Comparison of ENCODE assay signal across 37 cellular contexts in the genomic region with DNA sequence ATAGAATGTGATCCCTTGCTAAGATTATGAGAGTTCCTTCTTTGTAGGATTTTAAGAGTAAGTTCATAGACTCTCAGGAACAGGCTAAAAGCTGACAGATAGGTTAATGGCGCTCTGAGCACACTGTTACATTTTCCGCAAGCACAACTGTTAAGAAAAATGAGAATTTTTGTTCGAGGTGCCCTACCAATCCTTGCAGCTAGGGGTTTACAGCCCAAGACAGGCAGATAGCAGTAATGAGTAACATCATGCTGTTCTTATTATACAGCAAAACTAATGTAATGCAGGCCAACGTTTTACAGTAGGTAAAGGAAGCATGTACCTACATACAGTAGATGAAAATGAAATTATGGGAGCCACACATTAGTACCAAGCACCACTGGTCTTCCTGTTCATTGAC. TPM values are rescaled to one million over a fixed set of nuclear protein-coding genes. Genes with fewer than 3 reads are reported as not detected.
DNase-seq lines count a peak whose midpoint lies in the region; ATAC-seq and TF ChIP-seq lines count a peak whose summit lies in the region.
"Had no signal": no experiment of that assay in that cellular context is flagged by ENCODE, and none has a peak within 500 bp of the region (broad histone marks: within the 10 kb centered on the region; RNA-seq: fewer than 3 reads in every experiment).

No MANE protein-coding gene starts in this region.

- no peak for ATAC-seq in DND-41 (ENCODE audit: insufficient read depth, low read depth)
- ATAC-seq: activated CD8-positive, alpha-beta T cell treated with anti-CD3 and anti-CD28 coated beads for 36 hours; heart left ventricle; pancreas had no signal

- H3K4me3 Mint-ChIP-seq in endodermal cell (no peak overlapping the region), neural progenitor cell (no peak overlapping the region)
- H3K4me3 Mint-ChIP-seq: activated CD8-positive, alpha-beta T cell treated with anti-CD3 and anti-CD28 coated beads for 36 hours; activated naive CD8-positive, alpha-beta T cell; central memory CD8-positive, alpha-beta T cell; nephron had no signal

- H4K20me1 ChIP-seq in DND-41 (ENCODE audit: insufficient read depth, low read length) (no peaks in the 10 kb centered on the region), Karpas-422 (ENCODE audit: insufficient read depth, low read depth, low read length) (no peaks in the 10 kb centered on the region), neural progenitor cell (ENCODE audit: low read depth) (no peaks in the 10 kb centered on the region)

- H3K9me3 Mint-ChIP-seq in endodermal cell (peaks cover 9% of the 10 kb centered on the region), neural progenitor cell (peaks cover 6% of the 10 kb centered on the region)
- H3K9me3 Mint-ChIP-seq: activated CD8-positive, alpha-beta T cell treated with anti-CD3 and anti-CD28 coated beads for 36 hours; central memory CD8-positive, alpha-beta T cell; nephron had no signal

- TF ChIP-seq CTCF in DND-41 (IDR thresholded peaks at IDR 0.05; ENCODE audit: borderline replicate concordance, extremely low read depth, low read length, poor library complexity, severe bottlenecking), result peak; percentile 22
- peak; percentile 69 for TF ChIP-seq CTCF in endodermal cell (conservative IDR thresholded peaks at IDR 0.05)
- peak; percentile 28 for TF ChIP-seq CTCF in neural progenitor cell (IDR thresholded peaks at IDR 0.05)

- H3K9me3 ChIP-seq in DND-41 (ENCODE audit: insufficient read depth, low read length, severe bottlenecking) (no peaks in the 10 kb centered on the region), Karpas-422 (ENCODE audit: low read length) (no peaks in the 10 kb centered on the region), endodermal cell (ENCODE audit: control insufficient read depth, low read length) (peaks cover 22% of the 10 kb centered on the region), neural progenitor cell (ENCODE audit: low read depth) (no peaks in the 10 kb centered on the region)
- H3K9me3 ChIP-seq: HAP-1, pancreas, SJCRH30, transverse colon had no signal

- no peak overlapping the region for H3K27ac ChIP-seq in DND-41 (ENCODE audit: low read length)
- no peak overlapping the region for H3K27ac ChIP-seq in Karpas-422 (ENCODE audit: low read length)
- H3K27ac ChIP-seq in endodermal cell (ENCODE audit: low read depth, low read length), result no peak overlapping the region
- H3K27ac ChIP-seq in neural progenitor cell, result no peak overlapping the region
- H3K27ac ChIP-seq: heart left ventricle, pancreas, right atrium auricular region, SJCRH30, spleen, transverse colon had no signal

- H3K4me1 Mint-ChIP-seq in endodermal cell (peaks cover 16% of the 10 kb centered on the region), neural progenitor cell (peaks cover 4% of the 10 kb centered on the region)
- H3K4me1 Mint-ChIP-seq: central memory CD8-positive, alpha-beta T cell; nephron had no signal

- H3K36me3 ChIP-seq in DND-41 (ENCODE audit: insufficient read depth, low read length), result no peaks in the 10 kb centered on the region
- H3K36me3 ChIP-seq in Karpas-422 (ENCODE audit: insufficient read depth, low read length), result no peaks in the 10 kb centered on the region
- no peaks in the 10 kb centered on the region for H3K36me3 ChIP-seq in endodermal cell (ENCODE audit: control insufficient read depth, insufficient read depth, low read length)
- no peaks in the 10 kb centered on the region for H3K36me3 ChIP-seq in neural progenitor cell
- H3K36me3 ChIP-seq: HAP-1, heart left ventricle, pancreas, right atrium auricular region, SJCRH30, spleen, transverse colon had no signal

- H3K27ac Mint-ChIP-seq in endodermal cell (no peak overlapping the region), neural progenitor cell (no peak overlapping the region)
- H3K27ac Mint-ChIP-seq: activated CD8-positive, alpha-beta T cell treated with anti-CD3 and anti-CD28 coated beads for 36 hours; activated naive CD8-positive, alpha-beta T cell; nephron had no signal

- H3K9me2 ChIP-seq in Karpas-422 (replicated peaks; ENCODE audit: insufficient read depth, low read length), result no peaks in the 10 kb centered on the region

- H3K9ac ChIP-seq in DND-41 (ENCODE audit: low read depth, low read length), result no peak overlapping the region
- no peak overlapping the region for H3K9ac ChIP-seq in Karpas-422 (ENCODE audit: low read length)
- no peak overlapping the region for H3K9ac ChIP-seq in endodermal cell (ENCODE audit: extremely low read depth, low read length, poor library complexity, severe bottlenecking)
- no peak overlapping the region for H3K9ac ChIP-seq in neural progenitor cell

- H3K4me1 ChIP-seq in DND-41 (ENCODE audit: insufficient read depth, low read length), result no peaks in the 10 kb centered on the region
- H3K4me1 ChIP-seq in Karpas-422 (ENCODE audit: low read length), result no peaks in the 10 kb centered on the region
- peaks cover 10% of the 10 kb centered on the region for H3K4me1 ChIP-seq in endodermal cell (ENCODE audit: control insufficient read depth, insufficient read depth, low read length)
- peaks cover 10% of the 10 kb centered on the region for H3K4me1 ChIP-seq in neural progenitor cell
- H3K4me1 ChIP-seq: HAP-1, heart left ventricle, pancreas, right atrium auricular region, SJCRH30, spleen, transverse colon had no signal

- H3F3A ChIP-seq in neural progenitor cell (ENCODE audit: low read depth), result no peaks in the 10 kb centered on the region

- DNase-seq in DND-41, result no peak
- DNase-seq in Karpas-422, result peak; percentile 45
- no peak for DNase-seq in endodermal cell
- no peak for DNase-seq in neural progenitor cell (ENCODE audit: low spot score)
- no peak for DNase-seq in cerebellar nuclear complex (lab: John Stamatoyannopoulos, UW)
- DNase-seq in GDM1 (lab: John Stamatoyannopoulos, UW), result no peak
- no peak for DNase-seq in NCI-H82 (lab: John Stamatoyannopoulos, UW)
- DNase-seq in G401 (ENCODE audit: low spot score), result no peak
- DNase-seq: ACHN; activated CD4-positive, CD25-positive, alpha-beta regulatory T cell treated with anti-CD3 and anti-CD28 coated beads, Interleukin-2, amount 50 U/mL, for 72 hours; activated CD8-positive, alpha-beta T cell treated with anti-CD3 and anti-CD28 coated beads for 36 hours; anterior cingulate cortex; C1 segment of cervical spinal cord; EL; heart left ventricle; IMR-90; kidney glomerular epithelial cell; NCI-H1105 treated with DMSO at 0.1 percent for 48 hours; NCI-H2081; NCI-H2227 treated with DMSO at 0.1 percent for 48 hours; NCI-H69; pancreas; SJCRH30; spleen; transverse colon had no signal

- peaks cover 3% of the 10 kb centered on the region for H3K27me3 Mint-ChIP-seq in endodermal cell (ENCODE audit: insufficient read depth)
- peaks cover 2% of the 10 kb centered on the region for H3K27me3 Mint-ChIP-seq in neural progenitor cell (ENCODE audit: insufficient read depth, low read depth)

- no peak overlapping the region for H2AFZ ChIP-seq in DND-41 (ENCODE audit: low read depth, low read length)
- no peak overlapping the region for H2AFZ ChIP-seq in Karpas-422 (ENCODE audit: low read length)
- H2AFZ ChIP-seq in neural progenitor cell (replicated peaks), result no peak overlapping the region

- H3K79me2 ChIP-seq in DND-41 (ENCODE audit: insufficient read depth, low read length), result no peaks in the 10 kb centered on the region
- H3K79me2 ChIP-seq in Karpas-422 (ENCODE audit: low read length), result no peaks in the 10 kb centered on the region
- H3K79me2 ChIP-seq in neural progenitor cell (ENCODE audit: low read depth), result no peaks in the 10 kb centered on the region

- in situ Hi-C loops in G401 (cut with HindIII; ENCODE audit: low sequenced_read_pairs), result no loop called here

- H3K36me3 Mint-ChIP-seq in endodermal cell (ENCODE audit: low read depth) (peaks cover 6% of the 10 kb centered on the region), neural progenitor cell (no peaks in the 10 kb centered on the region)
- H3K36me3 Mint-ChIP-seq: activated naive CD8-positive, alpha-beta T cell had no signal

- H3K4me2 ChIP-seq in DND-41 (ENCODE audit: insufficient read depth, low read length) (no peak overlapping the region), Karpas-422 (ENCODE audit: low read depth, low read length, poor library complexity, severe bottlenecking) (no peak overlapping the region), neural progenitor cell (no peak overlapping the region)

- H3K4me3 ChIP-seq in DND-41 (ENCODE audit: low read depth in 1 of 2, low read length in 2 of 2), result no peak overlapping the region
- no peak overlapping the region for H3K4me3 ChIP-seq in Karpas-422 (ENCODE audit: low read length)
- no peak overlapping the region for H3K4me3 ChIP-seq in endodermal cell (ENCODE audit: low read length)
- no peak overlapping the region for H3K4me3 ChIP-seq in neural progenitor cell
- H3K4me3 ChIP-seq: HAP-1, heart left ventricle, lung, pancreas, right atrium auricular region, SJCRH30, spleen, transverse colon had no signal

- WGBS in endodermal cell (ENCODE audit: insufficient coverage in 1 of 2, insufficient read length in 1 of 2), 2 experiments, result 59 to 65% methylated on average over 3 to 4 of the region's 4 CpGs

- H3K27me3 ChIP-seq in DND-41 (ENCODE audit: insufficient read depth, low read length, poor library complexity) (no peaks in the 10 kb centered on the region), Karpas-422 (ENCODE audit: low read length) (no peaks in the 10 kb centered on the region), endodermal cell (ENCODE audit: control insufficient read depth, insufficient read depth, low read length, poor library complexity, severe bottlenecking) (no peaks in the 10 kb centered on the region), neural progenitor cell (no peaks in the 10 kb centered on the region)
- H3K27me3 ChIP-seq: heart left ventricle, pancreas, right atrium auricular region, SJCRH30 had no signal

RNA-seq across cellular contexts. Expression of a gene that starts 11.2 kb away (rescaled TPM):
- total RNA-seq in Karpas-422 (2014; rRNA removed; shearing (Covaris generic); ENCODE audit: low replicate concordance), result not detected in 2 replicates
- total RNA-seq in endodermal cell, result 1 to 10 TPM in 1 of 2 donors, under 1 TPM in 1; 0.13 to 1.3 TPM
- polyA plus RNA-seq in endodermal cell (2013, experiment 1 of 2), result not detected
- not detected for polyA plus RNA-seq in endodermal cell (2013, experiment 2 of 2)
- total RNA-seq in neural progenitor cell (ENCODE audit: low replicate concordance), result not detected in 2 replicates
- not detected in 2 replicates for total RNA-seq in G401 (2014; rRNA removed; shearing (Covaris generic))
- total RNA-seq: activated CD8-positive, alpha-beta T cell treated with anti-CD3 and anti-CD28 coated beads for 36 hours; dermis microvascular lymphatic vessel endothelial cell; endothelial cell of umbilical vein; fibroblast of villous mesenchyme; heart left ventricle; IMR-90; lung; MCF 10A; mucosa of gallbladder; pancreas; right atrium auricular region; SJCRH30; spleen; T-helper 1 cell treated with Interleukin-12 subunit alpha and Interleukin-12 subunit beta and Interleukin-4 antibody, amounts not matched to agents 30 ng/mL and 1 ng/mL, for 36 hours; transverse colon had no signal
- polyA plus RNA-seq: endothelial cell of umbilical vein, heart left ventricle, IMR-90, lung, pancreas, spleen had no signal
